Comparison of ENCODE assay signal across 8 cellular contexts in genomic region chr6:1608222-1608975, GRCh38. TPM values are rescaled to one million over a fixed set of nuclear protein-coding genes. Genes with fewer than 3 reads are reported as not detected.
DNase-seq lines count a peak whose midpoint lies in the region; ATAC-seq and TF ChIP-seq lines count a peak whose summit lies in the region.

No MANE protein-coding gene starts in this region.

- intact Hi-C loops in cardiac septum (cut with DNase I) = no loop called here

- peak overlapping the region; percentile 65 to 67 for H3K4me3 ChIP-seq in right atrium auricular region

- peak overlapping the region; percentile 84 to 92 for H3K27ac ChIP-seq in right atrium auricular region

- H3K9me3 ChIP-seq in right atrium auricular region = no peaks in the 10 kb centered on the region

- no peak for TF ChIP-seq CTCF in right atrium auricular region (IDR thresholded peaks at IDR 0.05)

- H3K4me3 Mint-ChIP-seq in activated T-cell treated with anti-CD3 and anti-CD28 coated beads, Interleukin-2, amount 50 U/mL, for 72 hours = peak overlapping the region; percentile 74 to 76

- no peaks in the 10 kb centered on the region for H3K9me3 Mint-ChIP-seq in activated T-cell treated with anti-CD3 and anti-CD28 coated beads, Interleukin-2, amount 50 U/mL, for 72 hours

- peaks cover 59% of the 10 kb centered on the region for H3K27me3 Mint-ChIP-seq in activated T-cell treated with anti-CD3 and anti-CD28 coated beads, Interleukin-2, amount 50 U/mL, for 72 hours (ENCODE audit: low read depth)

- peak overlapping the region; percentile 9 for H3K27ac Mint-ChIP-seq in activated T-cell treated with anti-CD3 and anti-CD28 coated beads, Interleukin-2, amount 50 U/mL, for 72 hours

- ATAC-seq in activated T-cell treated with anti-CD3 and anti-CD28 coated beads, Interleukin-2, amount 50 U/mL, for 72 hours (replicated peaks in 1 of 2) = no peak

- peaks cover 0 to 24% of the 10 kb centered on the region in 2 donors for H3K4me1 ChIP-seq in right atrium auricular region

- DNase-seq in right atrium auricular region (ENCODE audit: low spot score) (no peak), cardiac septum (ENCODE audit: low spot score) (no peak), kidney glomerular epithelial cell (lab: John Stamatoyannopoulos, UW) (peak; percentile 39), SW 1271 (lab: John Stamatoyannopoulos, UW) (no peak), AML-193 (lab: John Stamatoyannopoulos, UW) (no peak), T1000 (lab: John Stamatoyannopoulos, UW) (no peak), putamen (ENCODE audit: low spot score) (no peak)
- no peak for DNase-seq in activated T-cell treated with anti-CD3 and anti-CD28 coated beads, Interleukin-2, amount 50 U/mL, for 72 hours

- H3K36me3 Mint-ChIP-seq in activated T-cell treated with anti-CD3 and anti-CD28 coated beads, Interleukin-2, amount 50 U/mL, for 72 hours (ENCODE audit: insufficient read depth in 2 of 2) = peaks cover 3 to 6% of the 10 kb centered on the region in 2 donors

- H3K36me3 ChIP-seq in right atrium auricular region = no peaks in the 10 kb centered on the region

- H3K27me3 ChIP-seq in right atrium auricular region = peaks cover 17 to 23% of the 10 kb centered on the region in 2 donors

- H3K4me1 Mint-ChIP-seq in activated T-cell treated with anti-CD3 and anti-CD28 coated beads, Interleukin-2, amount 50 U/mL, for 72 hours (ENCODE audit: low read depth) = peaks cover 51% of the 10 kb centered on the region

RNA-seq across cellular contexts. Expression of gene FOXC1, which starts 1.3 kb away (rescaled TPM):
- total RNA-seq in right atrium auricular region = 10 to 100 TPM; 13.5 to 23.6 TPM
- total RNA-seq in cardiac septum = 6.4 TPM
- total RNA-seq in activated T-cell treated with anti-CD3 and anti-CD28 coated beads, Interleukin-2, amount 50 U/mL, for 72 hours = under 1 TPM; 0.17 to 0.30 TPM
